ENCODE assay signal across 9 cellular contexts in genomic region chr9:134546231-134546731, GRCh38.
DNase-seq lines count a peak whose midpoint lies in the region; ATAC-seq and TF ChIP-seq lines count a peak whose summit lies in the region.
"Had no signal": no experiment of that assay in that cellular context is flagged by ENCODE, and none has a peak within 500 bp of the region (broad histone marks: within the 10 kb centered on the region; RNA-seq: fewer than 3 reads in every experiment).

No MANE protein-coding gene starts in this region.

- H3K9me3 ChIP-seq in duodenal mucosa (ENCODE audit: control insufficient read depth in 1 of 2, low read length in 2 of 2) (no peaks in the 10 kb centered on the region), lower lobe of right lung (no peaks in the 10 kb centered on the region)

- H3K27me3 ChIP-seq in duodenal mucosa (ENCODE audit: control insufficient read depth in 1 of 2, insufficient read depth in 2 of 2, low read length in 2 of 2): no peaks in the 10 kb centered on the region
- no peaks in the 10 kb centered on the region for H3K27me3 ChIP-seq in lower lobe of right lung (ENCODE audit: low read depth)

- H3K36me3 ChIP-seq in duodenal mucosa (ENCODE audit: control insufficient read depth in 1 of 2, insufficient read depth in 2 of 2, low read length in 2 of 2) (no peaks in the 10 kb centered on the region), lower lobe of right lung (no peaks in the 10 kb centered on the region)

- no peak for TF ChIP-seq CTCF in lower lobe of right lung (IDR thresholded peaks at IDR 0.05)

- TF ChIP-seq POLR2A in GM18505 (IDR thresholded peaks at IDR 0.05; ENCODE audit: borderline replicate concordance, extremely low read depth, insufficient read depth, insufficient read length): no peak

- intact Hi-C loops in lower lobe of right lung (cut with DNase I): no loop called here

- DNase-seq in GM04504 (ENCODE audit: low read depth) (peak; percentile 74), lower lobe of right lung (no peak), smooth muscle cell of the brain vasculature (ENCODE audit: low read depth, low spot score) (peak; percentile 47), DMS114 treated with DMSO at 0.1 percent for 48 hours (lab: John Stamatoyannopoulos, UW; ENCODE audit: unreplicated experiment) (no peak), NCI-H82 (lab: John Stamatoyannopoulos, UW) (no peak)
- DNase-seq: NCI-H524 treated with DMSO at 0.1 percent for 48 hours had no signal

- peaks cover 0 to 3% of the 10 kb centered on the region in 2 donors for H3K4me1 ChIP-seq in duodenal mucosa (ENCODE audit: control insufficient read depth in 1 of 2, insufficient read depth in 2 of 2, low read length in 2 of 2)
- H3K4me1 ChIP-seq in lower lobe of right lung: no peaks in the 10 kb centered on the region

- H3K27ac ChIP-seq in duodenal mucosa (ENCODE audit: low read depth, low read length): peak overlapping the region; percentile 43
- peak overlapping the region; percentile 65 for H3K27ac ChIP-seq in lower lobe of right lung

- H3K9ac ChIP-seq in duodenal mucosa (ENCODE audit: low read depth in 1 of 2, low read length in 2 of 2): peak overlapping the region in 1 of 2 donors; percentile 15

- ATAC-seq in lower lobe of right lung: no peak
- no peak for ATAC-seq in GM18505 (IDR thresholded peaks at IDR 0.05; ENCODE audit: unreplicated experiment)
- no peak for ATAC-seq in GM19397 (IDR thresholded peaks at IDR 0.05; ENCODE audit: unreplicated experiment)

- no peak overlapping the region for H3K4me3 ChIP-seq in duodenal mucosa (ENCODE audit: low read depth in 1 of 2, low read length in 2 of 2)
- H3K4me3 ChIP-seq in lower lobe of right lung: no peak overlapping the region

Comparison
In these comparisons a context has a peak if more than half of its experiments do, and no peak if none do; other contexts are left out.
1. DNase-seq: peak in GM04504 (single experiment) and smooth muscle cell of the brain vasculature (single experiment); none in lower lobe of right lung (single experiment), DMS114 treated with DMSO at 0.1 percent for 48 hours (single experiment) and NCI-H82 (single experiment).